ENCODE assay signal across 1 cellular context in the genomic region with DNA sequence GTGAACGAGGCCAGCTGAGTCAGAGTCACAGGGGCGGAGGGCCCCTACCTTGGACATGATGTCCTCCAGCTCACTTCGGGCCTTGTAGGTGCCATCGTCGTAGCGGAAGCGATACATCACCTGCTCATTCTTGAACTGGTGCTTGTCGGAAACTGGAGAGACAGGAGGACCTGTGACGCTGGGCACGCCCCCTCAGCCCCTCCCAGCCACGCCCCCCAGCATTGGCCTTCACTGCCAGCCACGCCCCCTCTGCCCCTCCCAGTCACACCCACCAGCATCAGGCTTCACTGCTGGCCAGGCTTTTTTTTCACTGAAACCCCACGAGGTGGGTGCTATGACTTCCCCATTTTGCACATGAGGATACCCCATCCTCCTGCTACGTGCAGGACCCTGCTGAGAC.
TF ChIP-seq lines count a peak whose summit lies in the region.

No MANE protein-coding gene starts in this region.

TF ChIP-seq in K562, 482 proteins besides CTCF, POLR2A, EP300 and RAD21 (continued from another document):
- TF ChIP-seq, protein P1, sequence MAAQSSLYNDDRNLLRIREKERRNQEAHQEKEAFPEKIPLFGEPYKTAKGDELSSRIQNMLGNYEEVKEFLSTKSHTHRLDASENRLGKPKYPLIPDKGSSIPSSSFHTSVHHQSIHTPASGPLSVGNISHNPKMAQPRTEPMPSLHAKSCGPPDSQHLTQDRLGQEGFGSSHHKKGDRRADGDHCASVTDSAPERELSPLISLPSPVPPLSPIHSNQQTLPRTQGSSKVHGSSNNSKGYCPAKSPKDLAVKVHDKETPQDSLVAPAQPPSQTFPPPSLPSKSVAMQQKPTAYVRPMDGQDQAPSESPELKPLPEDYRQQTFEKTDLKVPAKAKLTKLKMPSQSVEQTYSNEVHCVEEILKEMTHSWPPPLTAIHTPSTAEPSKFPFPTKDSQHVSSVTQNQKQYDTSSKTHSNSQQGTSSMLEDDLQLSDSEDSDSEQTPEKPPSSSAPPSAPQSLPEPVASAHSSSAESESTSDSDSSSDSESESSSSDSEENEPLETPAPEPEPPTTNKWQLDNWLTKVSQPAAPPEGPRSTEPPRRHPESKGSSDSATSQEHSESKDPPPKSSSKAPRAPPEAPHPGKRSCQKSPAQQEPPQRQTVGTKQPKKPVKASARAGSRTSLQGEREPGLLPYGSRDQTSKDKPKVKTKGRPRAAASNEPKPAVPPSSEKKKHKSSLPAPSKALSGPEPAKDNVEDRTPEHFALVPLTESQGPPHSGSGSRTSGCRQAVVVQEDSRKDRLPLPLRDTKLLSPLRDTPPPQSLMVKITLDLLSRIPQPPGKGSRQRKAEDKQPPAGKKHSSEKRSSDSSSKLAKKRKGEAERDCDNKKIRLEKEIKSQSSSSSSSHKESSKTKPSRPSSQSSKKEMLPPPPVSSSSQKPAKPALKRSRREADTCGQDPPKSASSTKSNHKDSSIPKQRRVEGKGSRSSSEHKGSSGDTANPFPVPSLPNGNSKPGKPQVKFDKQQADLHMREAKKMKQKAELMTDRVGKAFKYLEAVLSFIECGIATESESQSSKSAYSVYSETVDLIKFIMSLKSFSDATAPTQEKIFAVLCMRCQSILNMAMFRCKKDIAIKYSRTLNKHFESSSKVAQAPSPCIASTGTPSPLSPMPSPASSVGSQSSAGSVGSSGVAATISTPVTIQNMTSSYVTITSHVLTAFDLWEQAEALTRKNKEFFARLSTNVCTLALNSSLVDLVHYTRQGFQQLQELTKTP (IDR thresholded peaks at IDR 0.05; ENCODE audit: low read depth in 1 of 2, partially characterized antibody in 2 of 2), result no peak
- TF ChIP-seq, protein P2, sequence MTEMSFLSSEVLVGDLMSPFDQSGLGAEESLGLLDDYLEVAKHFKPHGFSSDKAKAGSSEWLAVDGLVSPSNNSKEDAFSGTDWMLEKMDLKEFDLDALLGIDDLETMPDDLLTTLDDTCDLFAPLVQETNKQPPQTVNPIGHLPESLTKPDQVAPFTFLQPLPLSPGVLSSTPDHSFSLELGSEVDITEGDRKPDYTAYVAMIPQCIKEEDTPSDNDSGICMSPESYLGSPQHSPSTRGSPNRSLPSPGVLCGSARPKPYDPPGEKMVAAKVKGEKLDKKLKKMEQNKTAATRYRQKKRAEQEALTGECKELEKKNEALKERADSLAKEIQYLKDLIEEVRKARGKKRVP (CRISPR knock-in tag; IDR thresholded peaks at IDR 0.05), result no peak
- no peak for TF ChIP-seq ZNF780A (CRISPR knock-in tag; IDR thresholded peaks at IDR 0.05)
- peak; percentile 77 for TF ChIP-seq ZNF384 (IDR thresholded peaks at IDR 0.05; ENCODE audit: low read depth, low read length)
- 0 out of 4 replicates have a peak, but pooled peaks of 1 of the 2 experiments have one; percentile 12 for TF ChIP-seq NRF1 (conservative IDR thresholded peaks at IDR 0.05 in 1 of 2, IDR thresholded peaks at IDR 0.05 in 1 of 2)
- no peak for TF ChIP-seq FIP1L1 (IDR thresholded peaks at IDR 0.05; ENCODE audit: low read depth, low read length, poor library complexity, severe bottlenecking)
- peak; percentile 65; the same call in 1 of the 2 replicates for TF ChIP-seq KLF13 (tag; IDR thresholded peaks at IDR 0.05; ENCODE audit: borderline replicate concordance, low read depth)
- TF ChIP-seq RBM17 (IDR thresholded peaks at IDR 0.05; ENCODE audit: borderline replicate concordance, low read depth, low read length), result no peak
- TF ChIP-seq EGR1 (conservative IDR thresholded peaks at IDR 0.05), result peak; percentile 46
- no peak for TF ChIP-seq ESRRB (CRISPR knock-in tag; IDR thresholded peaks at IDR 0.05; ENCODE audit: borderline replicate concordance)
